Comparison of ENCODE assay signal across 12 cellular contexts in the genomic region with DNA sequence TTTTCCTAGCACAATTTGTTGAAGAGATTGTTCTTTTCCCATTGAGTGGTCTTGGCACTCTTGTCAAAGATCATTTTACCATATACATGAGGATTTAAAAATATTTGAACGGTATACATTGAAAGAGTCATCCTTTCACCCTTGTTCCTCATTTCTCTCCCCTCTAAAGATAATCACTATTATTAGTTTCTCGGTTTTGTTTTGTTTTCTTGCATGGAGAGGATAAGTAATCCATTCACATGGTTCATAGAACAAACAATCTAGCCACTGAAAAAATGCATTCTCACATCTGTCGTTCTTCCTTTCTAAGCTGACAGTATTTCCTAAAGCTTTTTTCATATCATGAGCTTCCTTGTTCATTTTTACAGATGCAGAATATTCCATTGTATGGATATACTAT. TPM values are rescaled to one million over a fixed set of nuclear protein-coding genes. Genes with fewer than 3 reads are reported as not detected.
DNase-seq lines count a peak whose midpoint lies in the region; ATAC-seq, FAIRE-seq and TF ChIP-seq lines count a peak whose summit lies in the region.
"Had no signal": no experiment of that assay in that cellular context is flagged by ENCODE, and none has a peak within 500 bp of the region (broad histone marks: within the 10 kb centered on the region; RNA-seq: fewer than 3 reads in every experiment).

No MANE protein-coding gene starts in this region.

- H3K4me3 ChIP-seq in ACC112 (ENCODE audit: low read depth, low read length) (no peak overlapping the region), transverse colon (no peak overlapping the region)

- H3K79me2 ChIP-seq in ACC112 (ENCODE audit: control insufficient read depth, insufficient read depth, low read length, unreplicated experiment): no peaks in the 10 kb centered on the region

- DNase-seq in OCI-M2 (lab: John Stamatoyannopoulos, UW; ENCODE audit: unreplicated experiment) (no peak), transverse colon (no peak), frontal cortex (ENCODE audit: low spot score in 2 of 2) (no peak), SW480 (ENCODE audit: low spot score) (no peak)
- DNase-seq: activated gamma-delta T cell treated with Interleukin-2 at 50 U/mL for 16 hours; NCI-H2081; stimulated activated naive CD8-positive, alpha-beta T cell treated with anti-CD3 and anti-CD28 coated beads, Interleukin-15, amount 100 ng/mL, for 72 hours had no signal

- H3K36me3 ChIP-seq in ACC112 (ENCODE audit: insufficient read depth, low read length): no peaks in the 10 kb centered on the region
- no peaks in the 10 kb centered on the region for H3K36me3 ChIP-seq in transverse colon

- TF ChIP-seq EP300 in transverse colon (IDR thresholded peaks at IDR 0.05; ENCODE audit: low read depth): no peak

- TF ChIP-seq POLR2A in transverse colon (IDR thresholded peaks at IDR 0.05): no peak

- no peak for FAIRE-seq in frontal cortex (lab: Jason Lieb, UNC)
- FAIRE-seq: colon had no signal

- no peak for TF ChIP-seq CTCF in transverse colon (IDR thresholded peaks at IDR 0.05)

- ATAC-seq in GM18870 (IDR thresholded peaks at IDR 0.05; ENCODE audit: unreplicated experiment) (peak; percentile 58), HG02642 (IDR thresholded peaks at IDR 0.05; ENCODE audit: poor library complexity, unreplicated experiment) (peak; percentile 39), HG03575 (IDR thresholded peaks at IDR 0.05; ENCODE audit: extremely low read depth, insufficient number of reproducible peaks, low FRiP score, unreplicated experiment) (peak; percentile 51)
- ATAC-seq: stimulated activated naive CD8-positive, alpha-beta T cell treated with anti-CD3 and anti-CD28 coated beads, Interleukin-15, amount 100 ng/mL, for 72 hours had no signal

- in situ Hi-C loops in transverse colon (cut with MboI; ENCODE audit: low pct_ligation_motif_present in 1 of 4, low pct_unique_long_range_greater_than_20kb in 1 of 4, low sequenced_read_pairs in 3 of 4): no loop called here

- H2AFZ ChIP-seq in ACC112 (ENCODE audit: low read length, unreplicated experiment): no peak overlapping the region

- H3K27me3 ChIP-seq in ACC112 (ENCODE audit: insufficient read depth, low read length): no peaks in the 10 kb centered on the region
- H3K27me3 ChIP-seq in transverse colon: no peaks in the 10 kb centered on the region

- H3K27ac ChIP-seq in ACC112 (ENCODE audit: low read depth, low read length) (0 out of 2 replicates have a peak overlapping the region, but pooled peaks have one; percentile 37), transverse colon (no peak overlapping the region)

- H3K4me1 ChIP-seq in ACC112 (ENCODE audit: control insufficient read depth, insufficient read depth, low read length, unreplicated experiment): peaks cover 13% of the 10 kb centered on the region
- peaks cover 0 to 3% (median 0%) of the 10 kb centered on the region in 4 donors for H3K4me1 ChIP-seq in transverse colon

- intact Hi-C loops in transverse colon (cut with DNase I; ENCODE audit: low total_unique reads): no loop called here

- no peaks in the 10 kb centered on the region for H3K9me3 ChIP-seq in transverse colon

- 62 to 74% methylated on average over 3 of the region's 3 CpGs for WGBS in transverse colon (ENCODE audit: low coverage in 1 of 2), 2 donors

RNA-seq across cellular contexts. Expression of a gene that starts 39.2 kb away (rescaled TPM):
- 10 to 100 TPM; 30.3 to 58.0 (median 36.5) TPM for total RNA-seq in transverse colon
- 705 TPM for total RNA-seq in frontal cortex

Comparison
In these comparisons a context has a peak if more than half of its experiments do, and no peak if none do; other contexts are left out.
1. RNA of a gene that starts 39.2 kb away (total RNA-seq): 705 TPM in frontal cortex (single experiment); 30.3 to 58.0 TPM in transverse colon; every median in the first group is over 10 times any median in the second.
2. Peak in every context shown above with its lines, with median percentiles within 50 percentile points of each other: ATAC-seq.